ENCODE assay signal across 32 cellular contexts in the genomic region with DNA sequence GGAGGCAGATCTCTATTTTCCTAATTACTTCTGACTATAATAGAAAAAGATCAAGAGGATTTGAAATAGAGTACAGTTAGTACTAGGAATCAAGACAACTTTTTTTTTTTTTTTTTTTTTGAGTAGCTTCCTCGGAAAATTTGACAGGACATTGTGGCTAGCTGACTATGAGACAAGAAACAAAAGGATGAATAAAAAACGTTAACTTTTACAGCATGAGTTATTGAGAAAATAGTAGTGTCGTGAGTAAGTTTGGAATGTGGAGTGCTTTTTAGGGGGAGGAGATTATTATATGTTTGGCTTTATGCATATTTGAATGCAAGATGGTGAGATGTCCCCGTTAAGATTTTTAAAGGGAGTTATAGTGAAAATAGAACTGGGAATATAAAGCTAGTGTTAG.
"Had no signal": no experiment of that assay in that cellular context is flagged by ENCODE, and none has a peak within 500 bp of the region (broad histone marks: within the 10 kb centered on the region; RNA-seq: fewer than 3 reads in every experiment).

No MANE protein-coding gene starts in this region.

- H3K36me3 Mint-ChIP-seq: brain; stimulated activated memory B cell treated with anti-CD40 and anti-IgM and Interleukin-4, amounts not matched to agents 10 μg/mL and 1 μg/mL and 100 μg/mL, for 72 hours had no signal

- H3K9me3 ChIP-seq: adrenal gland, gastrocnemius medialis, left lung, lower lobe of right lung, mucosa of descending colon, thyroid gland, upper lobe of left lung, vagina had no signal

- H3K36me3 ChIP-seq: adrenal gland, gastrocnemius medialis, left lung, lower lobe of right lung, thyroid gland, upper lobe of left lung, vagina had no signal

- H3K27me3 ChIP-seq: adrenal gland, dorsolateral prefrontal cortex, gastrocnemius medialis, left lung, thyroid gland, upper lobe of left lung, vagina had no signal

- ATAC-seq: activated CD4-positive, alpha-beta T cell treated with anti-CD3 and anti-CD28 coated beads for 36 hours; activated T-cell treated with anti-CD3 and anti-CD28 coated beads, Interleukin-2, amount 50 U/mL, for 72 hours; gastrocnemius medialis; left lung; lower lobe of right lung; mucosa of descending colon; sciatic nerve; stimulated activated memory B cell treated with anti-CD40 and anti-IgM and Interleukin-4, amounts not matched to agents 10 μg/mL and 1 μg/mL and 100 μg/mL, for 72 hours; stimulated activated naive CD8-positive, alpha-beta T cell treated with anti-CD3 and anti-CD28 coated beads, Interleukin-15, amount 100 ng/mL, for 72 hours; T-helper 17 cell had no signal

- H3K4me1 Mint-ChIP-seq: activated B cell treated with CpG ODN at 0.5 μM for 24 hours; activated CD4-positive, alpha-beta T cell treated with anti-CD3 and anti-CD28 coated beads for 36 hours; brain; nephron; stimulated activated memory B cell treated with anti-CD40 and anti-IgM and Interleukin-4, amounts not matched to agents 10 μg/mL and 1 μg/mL and 100 μg/mL, for 72 hours; stimulated activated naive CD8-positive, alpha-beta T cell treated with anti-CD3 and anti-CD28 coated beads, Interleukin-15, amount 100 ng/mL, for 72 hours; T-helper 17 cell had no signal

- H3K4me1 ChIP-seq: adrenal gland, gastrocnemius medialis, left lung, lower lobe of right lung, thyroid gland, upper lobe of left lung, vagina had no signal

- H3K27ac ChIP-seq: adrenal gland, coronary artery, dorsolateral prefrontal cortex, gastrocnemius medialis, left lung, lower lobe of right lung, skin epidermis, thyroid gland, upper lobe of left lung, vagina had no signal

- H3K27me3 Mint-ChIP-seq: stimulated activated naive CD8-positive, alpha-beta T cell treated with anti-CD3 and anti-CD28 coated beads, Interleukin-15, amount 100 ng/mL, for 72 hours; T-helper 17 cell had no signal

- H3K27ac Mint-ChIP-seq: activated B cell treated with CpG ODN at 0.5 μM for 24 hours; activated CD4-positive, alpha-beta T cell treated with anti-CD3 and anti-CD28 coated beads for 36 hours; activated naive CD8-positive, alpha-beta T cell; activated T-cell treated with anti-CD3 and anti-CD28 coated beads, Interleukin-2, amount 50 U/mL, for 72 hours; brain; nephron; stimulated activated memory B cell treated with anti-CD40 and anti-IgM and Interleukin-4, amounts not matched to agents 10 μg/mL and 1 μg/mL and 100 μg/mL, for 72 hours; stimulated activated naive CD8-positive, alpha-beta T cell treated with anti-CD3 and anti-CD28 coated beads, Interleukin-15, amount 100 ng/mL, for 72 hours; T-helper 17 cell had no signal

- H3K4me3 Mint-ChIP-seq: activated B cell treated with CpG ODN at 0.5 μM for 24 hours; activated CD4-positive, alpha-beta T cell treated with anti-CD3 and anti-CD28 coated beads for 36 hours; activated naive CD8-positive, alpha-beta T cell; activated T-cell treated with anti-CD3 and anti-CD28 coated beads, Interleukin-2, amount 50 U/mL, for 72 hours; brain; nephron; stimulated activated memory B cell treated with anti-CD40 and anti-IgM and Interleukin-4, amounts not matched to agents 10 μg/mL and 1 μg/mL and 100 μg/mL, for 72 hours; stimulated activated naive CD8-positive, alpha-beta T cell treated with anti-CD3 and anti-CD28 coated beads, Interleukin-15, amount 100 ng/mL, for 72 hours; T-helper 17 cell had no signal

- DNase-seq: activated B cell treated with CpG ODN at 0.5 μM for 24 hours; activated CD4-positive, alpha-beta T cell treated with anti-CD3 and anti-CD28 coated beads for 36 hours; activated CD4-positive, alpha-beta T cell treated with anti-CD3 and anti-CD28 coated beads, Interleukin-2, amount 50 U/mL, for 4 hours; activated effector memory CD4-positive, alpha-beta T cell treated with Interleukin-2 at 50 U/mL for 16 hours; activated naive CD4-positive, alpha-beta T cell treated with Interleukin-2 at 50 U/mL for 16 hours; activated T-cell treated with anti-CD3 and anti-CD28 coated beads for 4 hours; activated T-cell treated with anti-CD3 and anti-CD28 coated beads, Interleukin-2, amount 50 U/mL, for 72 hours; adrenal gland; aorta; dorsolateral prefrontal cortex; effector memory CD4-positive, alpha-beta T cell; gastrocnemius medialis; glutamatergic neuron; left lung; lower lobe of right lung; mesendoderm; mucosa of descending colon; stimulated activated CD4-positive, alpha-beta T cell treated with anti-CD3 and anti-CD28 coated beads, Interleukin-1b, Interleukin-23, amount 100 ng/mL, for 48 hours; stimulated activated CD4-positive, alpha-beta T cell treated with anti-CD3 and anti-CD28 coated beads, Interleukin-4, amount 100 ng/mL, for 4 hours; stimulated activated CD8-positive, alpha-beta memory T cell treated with anti-CD3 and anti-CD28 coated beads, Interleukin-4, amount 100 ng/mL, for 48 hours; stimulated activated naive CD8-positive, alpha-beta T cell treated with anti-CD3 and anti-CD28 coated beads, Interleukin-15, amount 100 ng/mL, for 72 hours; T-helper 17 cell; thyroid gland; upper lobe of left lung had no signal

- H3K9me3 Mint-ChIP-seq: activated B cell treated with CpG ODN at 0.5 μM for 24 hours; activated T-cell treated with anti-CD3 and anti-CD28 coated beads, Interleukin-2, amount 50 U/mL, for 72 hours; brain; nephron; stimulated activated memory B cell treated with anti-CD40 and anti-IgM and Interleukin-4, amounts not matched to agents 10 μg/mL and 1 μg/mL and 100 μg/mL, for 72 hours; stimulated activated naive CD8-positive, alpha-beta T cell treated with anti-CD3 and anti-CD28 coated beads, Interleukin-15, amount 100 ng/mL, for 72 hours had no signal

- H3K4me3 ChIP-seq: adrenal gland, coronary artery, dorsolateral prefrontal cortex, gastrocnemius medialis, left lung, lower lobe of right lung, mucosa of descending colon, skin epidermis, thyroid gland, upper lobe of left lung, vagina had no signal
